ENCODE assay signal across 11 cellular contexts in genomic region chr9:92961627-92962302, GRCh38. TPM values are rescaled to one million over a fixed set of nuclear protein-coding genes. Genes with fewer than 3 reads are reported as not detected.
DNase-seq lines count a peak whose midpoint lies in the region; ATAC-seq and TF ChIP-seq lines count a peak whose summit lies in the region.
"Had no signal": no experiment of that assay in that cellular context is flagged by ENCODE, and none has a peak within 500 bp of the region (broad histone marks: within the 10 kb centered on the region; RNA-seq: fewer than 3 reads in every experiment).

No MANE protein-coding gene starts in this region.

- POLR2A ChIA-PET in CD4-positive, alpha-beta memory T cell (lab: Charles Lee; ENCODE audit: partially characterized antibody): interaction anchor here (1.6 to 15.5 kb wide), 6 partner anchors 9 to 134 kb away, joined by 5 to 304 read pairs (median 75); partner anchors contain the start of genes CARD19 and FGD3

- peak overlapping the region; percentile 84 for H3K27ac ChIP-seq in CD4-positive, alpha-beta memory T cell (ENCODE audit: low read depth, low read length)
- no peak overlapping the region for H3K27ac ChIP-seq in testis

- ATAC-seq in activated T-cell treated with anti-CD3 and anti-CD28 coated beads, Interleukin-2, amount 50 U/mL, for 72 hours (replicated peaks in 1 of 2): peak; percentile 29 to 39
- ATAC-seq in natural killer cell: no peak

- H3K4me3 ChIP-seq in CD4-positive, alpha-beta memory T cell (ENCODE audit: low read length in 2 of 2): peak overlapping the region in 1 of 2 donors; percentile 4
- H3K4me3 ChIP-seq in MG63: no peak overlapping the region
- no peak overlapping the region for H3K4me3 ChIP-seq in testis

- no peak for TF ChIP-seq POLR2A in testis (IDR thresholded peaks at IDR 0.05)

- peak; percentile 38 to 60 (median 44) for DNase-seq in CD4-positive, alpha-beta memory T cell
- peak; percentile 20 for DNase-seq in MG63
- DNase-seq in activated T-cell treated with anti-CD3 and anti-CD28 coated beads, Interleukin-2, amount 50 U/mL, for 72 hours: peak; percentile 60 to 69
- no peak for DNase-seq in natural killer cell
- no peak for DNase-seq in NCI-H82 treated with DMSO at 0.1 percent for 48 hours (lab: John Stamatoyannopoulos, UW; ENCODE audit: unreplicated experiment)
- no peak for DNase-seq in testis
- no peak for DNase-seq in NCI-H345 (lab: John Stamatoyannopoulos, UW)
- DNase-seq in NCI-H510A treated with DMSO at 0.1 percent for 48 hours (lab: John Stamatoyannopoulos, UW): no peak
- DNase-seq: COR-L47, NCI-H524 treated with DMSO at 0.1 percent for 48 hours, trophoblast cell had no signal

- H3K9me3 ChIP-seq in CD4-positive, alpha-beta memory T cell (ENCODE audit: control insufficient read depth in 1 of 2, low read length in 2 of 2): no peaks in the 10 kb centered on the region
- H3K9me3 ChIP-seq in MG63 (peaks cover 6% of the 10 kb centered on the region; the same call in 1 of the 2 replicates), testis (no peaks in the 10 kb centered on the region)

- no peaks in the 10 kb centered on the region for H3K27me3 Mint-ChIP-seq in CD4-positive, alpha-beta memory T cell
- no peaks in the 10 kb centered on the region for H3K27me3 Mint-ChIP-seq in activated T-cell treated with anti-CD3 and anti-CD28 coated beads, Interleukin-2, amount 50 U/mL, for 72 hours (ENCODE audit: low read depth)
- H3K27me3 Mint-ChIP-seq in natural killer cell (ENCODE audit: low read depth in 2 of 2): no peaks in the 10 kb centered on the region

- H3K36me3 ChIP-seq in CD4-positive, alpha-beta memory T cell (ENCODE audit: insufficient read depth, low read length): no peaks in the 10 kb centered on the region
- H3K36me3 ChIP-seq in MG63 (no peaks in the 10 kb centered on the region), testis (ENCODE audit: low read depth, missing control alignments) (no peaks in the 10 kb centered on the region)

- peaks cover 74% of the 10 kb centered on the region for H3K4me1 ChIP-seq in CD4-positive, alpha-beta memory T cell (ENCODE audit: insufficient read depth, low read length)
- no peaks in the 10 kb centered on the region for H3K4me1 ChIP-seq in testis

- CTCF ChIA-PET in CD4-positive, alpha-beta memory T cell (lab: Charles Lee; ENCODE audit: partially characterized antibody): interaction anchor here (1.3 to 6.6 kb wide), 2 partner anchors 19 to 41 kb away, joined by 3 to 37 read pairs; no protein-coding TSS in a partner anchor

- TF ChIP-seq CTCF in natural killer cell (IDR thresholded peaks at IDR 0.05): no peak
- no peak for TF ChIP-seq CTCF in testis (IDR thresholded peaks at IDR 0.05)

- H3K9me3 Mint-ChIP-seq in CD4-positive, alpha-beta memory T cell: peaks cover 0 to 7% (median 1%) of the 10 kb centered on the region in 8 donors
- H3K9me3 Mint-ChIP-seq in activated T-cell treated with anti-CD3 and anti-CD28 coated beads, Interleukin-2, amount 50 U/mL, for 72 hours: peaks cover 1 to 11% of the 10 kb centered on the region in 2 donors
- no peaks in the 10 kb centered on the region for H3K9me3 Mint-ChIP-seq in natural killer cell

- peak overlapping the region; percentile 36 to 89 (median 78) for H3K4me3 Mint-ChIP-seq in CD4-positive, alpha-beta memory T cell
- peak overlapping the region; percentile 13 to 54 for H3K4me3 Mint-ChIP-seq in activated T-cell treated with anti-CD3 and anti-CD28 coated beads, Interleukin-2, amount 50 U/mL, for 72 hours
- H3K4me3 Mint-ChIP-seq in natural killer cell: peak overlapping the region; percentile 31

- WGBS in testis, 2 donors: 80 to 94% methylated on average over 3 of the region's 3 CpGs

- H3K4me1 Mint-ChIP-seq in CD4-positive, alpha-beta memory T cell: peaks cover 33 to 84% (median 53%) of the 10 kb centered on the region in 4 donors
- H3K4me1 Mint-ChIP-seq in activated T-cell treated with anti-CD3 and anti-CD28 coated beads, Interleukin-2, amount 50 U/mL, for 72 hours (ENCODE audit: low read depth): peaks cover 51% of the 10 kb centered on the region
- peaks cover 59 to 69% of the 10 kb centered on the region in 2 donors for H3K4me1 Mint-ChIP-seq in natural killer cell

- intact Hi-C loops in CD4-positive, alpha-beta memory T cell (cut with micrococcal nuclease): loop anchor here (5.0 kb wide), 1 partner anchor 606 kb away; no protein-coding TSS in a partner anchor
- intact Hi-C loops in natural killer cell (cut with micrococcal nuclease) (loop anchor here (5.0 kb wide), 1 partner anchor 276 kb away; no protein-coding TSS in a partner anchor), testis (cut with DNase I; ENCODE audit: low total_unique reads) (no loop called here)

- no peaks in the 10 kb centered on the region for H3K27me3 ChIP-seq in CD4-positive, alpha-beta memory T cell (ENCODE audit: insufficient read depth, low read length)
- H3K27me3 ChIP-seq in MG63 (no peaks in the 10 kb centered on the region), testis (no peaks in the 10 kb centered on the region)

- H3K27ac Mint-ChIP-seq in CD4-positive, alpha-beta memory T cell: peak overlapping the region; percentile 76 to 99 (median 96)
- peak overlapping the region; percentile 69 for H3K27ac Mint-ChIP-seq in activated T-cell treated with anti-CD3 and anti-CD28 coated beads, Interleukin-2, amount 50 U/mL, for 72 hours
- H3K27ac Mint-ChIP-seq in natural killer cell: peak overlapping the region; percentile 86 to 87

- H3K36me3 Mint-ChIP-seq in CD4-positive, alpha-beta memory T cell: peaks cover 25 to 37% of the 10 kb centered on the region in 2 donors
- H3K36me3 Mint-ChIP-seq in activated T-cell treated with anti-CD3 and anti-CD28 coated beads, Interleukin-2, amount 50 U/mL, for 72 hours (ENCODE audit: insufficient read depth in 2 of 2): peaks cover 25 to 26% of the 10 kb centered on the region in 2 donors
- H3K36me3 Mint-ChIP-seq in natural killer cell: no peaks in the 10 kb centered on the region

RNA-seq across cellular contexts. Expression of gene FGD3, which starts 14.4 kb away (rescaled TPM):
- 100 to 1,000 TPM; 256 to 272 TPM for total RNA-seq in CD4-positive, alpha-beta memory T cell
- 100 to 1,000 TPM in 1 of 2 donors, 10 to 100 TPM in 1; 52.7 to 146 TPM for polyA plus RNA-seq in CD4-positive, alpha-beta memory T cell
- not detected in 2 replicates for total RNA-seq in MG63 (2014; rRNA removed; shearing (Covaris generic); ENCODE audit: low replicate concordance)
- total RNA-seq in activated T-cell treated with anti-CD3 and anti-CD28 coated beads, Interleukin-2, amount 50 U/mL, for 72 hours: 10 to 100 TPM; 66.2 to 72.9 TPM
- total RNA-seq in natural killer cell: 100 to 1,000 TPM; 133 to 204 (median 193) TPM
- total RNA-seq in testis: 10 to 100 TPM; 12.8 to 14.3 TPM
- polyA plus RNA-seq in testis (ENCODE audit: insufficient read depth, low read depth, low replicate concordance): 14.0 TPM

Comparison
In these comparisons a context has a peak if more than half of its experiments do, and no peak if none do; other contexts are left out.
1. DNase-seq: peak in CD4-positive, alpha-beta memory T cell (5 of 5), MG63 (single experiment) and activated T-cell treated with anti-CD3 and anti-CD28 coated beads, Interleukin-2, amount 50 U/mL, for 72 hours (2 of 2); none in natural killer cell (single experiment), NCI-H82 treated with DMSO at 0.1 percent for 48 hours (single experiment), testis (single experiment), NCI-H345 (single experiment) and NCI-H510A treated with DMSO at 0.1 percent for 48 hours (single experiment).
2. ATAC-seq: peak in activated T-cell treated with anti-CD3 and anti-CD28 coated beads, Interleukin-2, amount 50 U/mL, for 72 hours (2 of 2); none in natural killer cell (0 of 3).
3. RNA of gene FGD3, which starts 14.4 kb away (total RNA-seq): 256 to 272 TPM in CD4-positive, alpha-beta memory T cell, 133 to 204 TPM in natural killer cell, 66.2 to 72.9 TPM in activated T-cell treated with anti-CD3 and anti-CD28 coated beads, Interleukin-2, amount 50 U/mL, for 72 hours and 12.8 to 14.3 TPM in testis; not detected in MG63; every median in the first group is over 10 times any median in the second.
4. Peak in every context shown above with its lines, with median percentiles within 50 percentile points of each other: H3K27ac Mint-ChIP-seq and H3K4me3 Mint-ChIP-seq.